In the genomic region with DNA sequence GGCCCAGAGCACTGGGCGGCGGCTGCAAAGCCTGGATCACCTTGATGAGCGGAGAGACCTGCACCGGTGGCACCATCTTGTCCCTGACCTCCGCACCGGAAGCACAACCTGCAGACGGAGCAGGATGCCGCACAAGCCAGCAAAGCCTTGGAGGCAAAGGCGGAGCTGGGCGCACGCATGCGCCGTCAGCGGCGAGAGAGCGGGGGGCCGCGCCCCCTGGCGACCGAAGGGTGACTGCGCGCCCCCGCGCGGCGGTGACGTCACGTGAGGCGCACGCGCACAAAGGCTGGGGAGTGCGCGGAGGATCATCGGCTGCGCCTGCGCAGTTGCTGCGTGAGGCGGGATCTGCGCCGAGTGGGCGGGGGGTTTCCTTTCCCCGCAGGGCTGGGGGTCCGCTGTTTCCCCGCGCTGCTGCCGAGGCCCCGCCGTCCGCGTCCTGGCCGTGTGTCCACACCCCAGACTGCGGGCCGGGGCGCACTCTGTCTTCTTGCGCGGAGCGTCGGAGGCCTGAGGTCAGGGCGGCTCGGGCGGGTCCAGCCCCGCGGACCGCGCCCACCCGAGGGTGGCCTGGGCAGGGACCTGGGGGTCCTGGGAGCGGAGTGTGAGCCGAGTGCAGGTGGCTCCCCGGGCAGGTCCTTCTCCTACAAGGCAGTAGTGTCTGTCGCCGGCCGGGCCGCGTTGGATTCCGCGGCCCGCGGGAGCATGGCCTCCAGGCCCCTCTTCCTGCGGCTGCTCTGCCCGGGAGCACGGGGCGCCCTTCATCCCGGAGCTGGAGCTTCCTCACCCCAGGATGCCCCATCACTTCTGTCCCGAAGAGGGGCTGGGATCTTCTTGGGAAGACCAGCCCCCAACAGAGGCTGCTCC, we compare ENCODE assay signal across 1 cellular context.
TF ChIP-seq lines count a peak whose summit lies in the region.

A gene with protein sequence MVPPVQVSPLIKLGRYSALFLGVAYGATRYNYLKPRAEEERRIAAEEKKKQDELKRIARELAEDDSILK (minus strand): TSS at position 105 of the 864 bp plus-strand sequence. CDS start 29 bp downstream, at position 76.
A gene with protein sequence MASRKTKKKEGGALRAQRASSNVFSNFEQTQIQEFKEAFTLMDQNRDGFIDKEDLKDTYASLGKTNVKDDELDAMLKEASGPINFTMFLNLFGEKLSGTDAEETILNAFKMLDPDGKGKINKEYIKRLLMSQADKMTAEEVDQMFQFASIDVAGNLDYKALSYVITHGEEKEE (plus strand): TSS at position 371 of the 864 bp plus-strand sequence. CDS start 3,485 bp downstream, outside the sequence.

TF ChIP-seq in liver, 16 proteins besides CTCF, POLR2A, EP300 and RAD21 (continued from another document):
- no peak for TF ChIP-seq FOXA2 (IDR thresholded peaks at IDR 0.05)
